Comparison of ENCODE assay signal across 23 cellular contexts in genomic region chrX:118251251-118251650, GRCh38.
DNase-seq lines count a peak whose midpoint lies in the region; ATAC-seq, FAIRE-seq and TF ChIP-seq lines count a peak whose summit lies in the region.
"Had no signal": no experiment of that assay in that cellular context is flagged by ENCODE, and none has a peak within 500 bp of the region (broad histone marks: within the 10 kb centered on the region; RNA-seq: fewer than 3 reads in every experiment).

No MANE protein-coding gene starts in this region.

- H3K9me3 Mint-ChIP-seq in Calu3 (ENCODE audit: low read depth, unreplicated experiment): no peaks in the 10 kb centered on the region
- H3K9me3 Mint-ChIP-seq: activated naive CD4-positive, alpha-beta T cell treated with anti-CD3 and anti-CD28 coated beads, Interleukin-2, amount 50 U/mL, for 72 hours; activated T-helper 1 cell treated with anti-CD3 and anti-CD28 coated beads, Interleukin-12 subunit alpha, Interleukin-12 subunit beta, Interleukin-2, Interleukin-4 antibody, amounts not matched to agents 30 ng/mL and 10 ng/mL and 1 ng/mL, durations not matched to agents 14 hours and 24 hours and 36 hours; brain; dendritic cell treated with granulocyte-macrophage colony-stimulating factor and Interleukin-4, amounts not matched to agents 40 ng/mL and 50 ng/mL, for 4 days; neural progenitor cell; T-cell had no signal

- H3K36me3 Mint-ChIP-seq in Calu3 (ENCODE audit: insufficient read depth, unreplicated experiment): no peaks in the 10 kb centered on the region
- H3K36me3 Mint-ChIP-seq: activated naive CD4-positive, alpha-beta T cell treated with anti-CD3 and anti-CD28 coated beads, Interleukin-2, amount 50 U/mL, for 72 hours; brain; neural progenitor cell; T-cell had no signal

- no peaks in the 10 kb centered on the region for H3K27me3 Mint-ChIP-seq in Calu3 (ENCODE audit: unreplicated experiment)
- H3K27me3 Mint-ChIP-seq: dendritic cell treated with granulocyte-macrophage colony-stimulating factor and Interleukin-4, amounts not matched to agents 40 ng/mL and 50 ng/mL, for 4 days had no signal

- TF ChIP-seq EP300 in SK-N-SH (IDR thresholded peaks at IDR 0.05; ENCODE audit: borderline replicate concordance in 1 of 2, low read depth in 1 of 2, low read length in 1 of 2): no peak

- no peaks in the 10 kb centered on the region for H4K20me1 ChIP-seq in SK-N-SH (ENCODE audit: insufficient read depth)
- H4K20me1 ChIP-seq in mammary epithelial cell (ENCODE audit: insufficient read depth, low read length): no peaks in the 10 kb centered on the region
- H4K20me1 ChIP-seq in hepatocyte (ENCODE audit: insufficient read depth, poor library complexity, severe bottlenecking): no peaks in the 10 kb centered on the region

- ATAC-seq in SK-N-SH treated with all-trans-retinoic acid at 6 μM for 48 hours: no peak
- ATAC-seq: activated naive CD4-positive, alpha-beta T cell treated with anti-CD3 and anti-CD28 coated beads, Interleukin-2, amount 50 U/mL, for 72 hours; left colon; T-cell had no signal

- no peak overlapping the region for H3K4me2 ChIP-seq in SK-N-SH
- no peak overlapping the region for H3K4me2 ChIP-seq in mammary epithelial cell (ENCODE audit: insufficient read depth, low read depth, low read length)
- no peak overlapping the region for H3K4me2 ChIP-seq in hepatocyte
- H3K4me2 ChIP-seq: neural progenitor cell had no signal

- dilution Hi-C loops in mammary epithelial cell (cut with HindIII; ENCODE audit: low sequenced_read_pairs): no loop called here

- H3K79me2 ChIP-seq in SK-N-SH (ENCODE audit: insufficient read depth) (no peaks in the 10 kb centered on the region), mammary epithelial cell (ENCODE audit: insufficient read depth, low read length) (no peaks in the 10 kb centered on the region), hepatocyte (no peaks in the 10 kb centered on the region)

- H3K4me1 ChIP-seq in SK-N-SH (ENCODE audit: control insufficient read depth in 1 of 2, insufficient read depth in 2 of 2, low read depth in 1 of 2, low read length in 1 of 2) (no peaks in the 10 kb centered on the region; a peak in 1 of 4 replicates), mammary epithelial cell (ENCODE audit: insufficient read depth, low read length) (no peaks in the 10 kb centered on the region), hepatocyte (ENCODE audit: insufficient read depth) (no peaks in the 10 kb centered on the region), testis (no peaks in the 10 kb centered on the region)
- H3K4me1 ChIP-seq: neural progenitor cell, psoas muscle, spleen had no signal

- FAIRE-seq in HTR-8/SVneo (lab: Jason Lieb, UNC): no peak
- FAIRE-seq: D721Med had no signal

- H3K9ac ChIP-seq in SK-N-SH (no peak overlapping the region), mammary epithelial cell (ENCODE audit: insufficient read depth, low read length) (no peak overlapping the region)
- H3K9ac ChIP-seq: neural progenitor cell had no signal

- TF ChIP-seq POLR2A in testis (IDR thresholded peaks at IDR 0.05): no peak

- H3K36me3 ChIP-seq in SK-N-SH (replicated peaks in 1 of 2; ENCODE audit: control insufficient read depth in 1 of 2, insufficient read depth in 2 of 2, low read length in 1 of 2): no peaks in the 10 kb centered on the region
- no peaks in the 10 kb centered on the region for H3K36me3 ChIP-seq in mammary epithelial cell (ENCODE audit: insufficient read depth, low read length)
- no peaks in the 10 kb centered on the region for H3K36me3 ChIP-seq in hepatocyte (replicated peaks; ENCODE audit: insufficient read depth, low read depth)
- H3K36me3 ChIP-seq in testis (ENCODE audit: low read depth, missing control alignments): no peaks in the 10 kb centered on the region
- H3K36me3 ChIP-seq: neural progenitor cell, spleen had no signal

- CTCF ChIA-PET in SK-N-SH (lab: Yijun Ruan, JAX): no interaction called here
- CTCF ChIA-PET in mammary epithelial cell (lab: Charles Lee; ENCODE audit: low non-redundant PET): no interaction called here
- CTCF ChIA-PET in Calu3 (lab: Charles Lee): interaction anchor here (1.0 kb wide), 1 partner anchor 8 kb away, joined by 3 read pairs; no protein-coding TSS in a partner anchor

- in situ Hi-C loops in mammary epithelial cell (cut with MboI; ENCODE audit: low sequenced_read_pairs in 2 of 2): loop anchor here in 1 of 2 donors (25.0 kb wide), 1 partner anchor 1764 kb away; no protein-coding TSS in a partner anchor

- whole genome bisulfite sequencing in SK-N-SH (ENCODE audit: low lambda C conversion rate): 43% methylated on average over 3 of the region's 3 CpGs
- WGBS in mammary epithelial cell (ENCODE audit: low coverage, missing lambda C conversion rate): 34% methylated on average over 2 of the region's 3 CpGs
- 61% methylated on average over 3 of the region's 3 CpGs for WGBS in hepatocyte (ENCODE audit: low lambda C conversion rate, missing lambda C conversion rate)
- 45 to 65% methylated on average over 3 of the region's 3 CpGs for WGBS in testis, 2 donors

- H3K4me3 ChIP-seq in SK-N-SH (ENCODE audit: low read depth in 2 of 2, low read length in 1 of 2) (no peak overlapping the region), mammary epithelial cell (replicated peaks in 1 of 3; ENCODE audit: insufficient read depth in 1 of 3, low read depth in 2 of 3, low read length in 3 of 3) (no peak overlapping the region), hepatocyte (no peak overlapping the region), testis (no peak overlapping the region)
- H3K4me3 ChIP-seq: neural progenitor cell, psoas muscle, spleen had no signal

- POLR2A ChIA-PET in SK-N-SH (lab: Yijun Ruan, JAX): no interaction called here

- TF ChIP-seq CTCF in SK-N-SH (IDR thresholded peaks at IDR 0.05) (no peak), mammary epithelial cell (conservative IDR thresholded peaks at IDR 0.05 in 1 of 2, IDR thresholded peaks at IDR 0.05 in 1 of 2; ENCODE audit: extremely low read depth in 1 of 2, insufficient read depth in 1 of 2, low read depth in 1 of 2, low read length in 2 of 2) (no peak), hepatocyte (IDR thresholded peaks at IDR 0.05; ENCODE audit: poor library complexity) (no peak), testis (IDR thresholded peaks at IDR 0.05) (no peak), Calu3 (IDR thresholded peaks at IDR 0.05; ENCODE audit: unreplicated experiment) (no peak)

- DNase-seq in SK-N-SH: no peak
- peak; percentile 35 for DNase-seq in mammary epithelial cell
- DNase-seq in hepatocyte (ENCODE audit: low spot score): no peak
- peak; percentile 14 for DNase-seq in testis
- DNase-seq in HTR-8/SVneo (ENCODE audit: insufficient read length, low spot score): no peak
- DNase-seq in retina: no peak
- DNase-seq in Calu3: no peak
- DNase-seq: C1 segment of cervical spinal cord, left colon, NCI-H146, NCI-H2171, psoas muscle, SHP77, spleen, T-cell had no signal

- H3K9me3 ChIP-seq in SK-N-SH (no peaks in the 10 kb centered on the region), mammary epithelial cell (replicated peaks; ENCODE audit: insufficient read depth, low read length) (no peaks in the 10 kb centered on the region), hepatocyte (ENCODE audit: low read depth) (no peaks in the 10 kb centered on the region), testis (no peaks in the 10 kb centered on the region)
- H3K9me3 ChIP-seq: psoas muscle, spleen had no signal

- H3F3A ChIP-seq in SK-N-SH (replicated peaks; ENCODE audit: insufficient read depth): no peaks in the 10 kb centered on the region

- H2AFZ ChIP-seq in SK-N-SH (ENCODE audit: low read depth) (no peak overlapping the region), mammary epithelial cell (ENCODE audit: low read depth, low read length) (no peak overlapping the region), hepatocyte (no peak overlapping the region)
- H2AFZ ChIP-seq: neural progenitor cell had no signal

- H3K27ac ChIP-seq in SK-N-SH (ENCODE audit: low read depth in 2 of 2, low read length in 1 of 2) (peak overlapping the region; percentile 41 to 53; a peak in 2 of 4 replicates), mammary epithelial cell (ENCODE audit: insufficient read depth, low read depth, low read length) (no peak overlapping the region), hepatocyte (peak overlapping the region; percentile 20), testis (no peak overlapping the region)
- H3K27ac ChIP-seq: 22Rv1, neural progenitor cell, psoas muscle, spleen had no signal

- H3K4me3 Mint-ChIP-seq in Calu3 (ENCODE audit: low read depth, unreplicated experiment): no peak overlapping the region
- H3K4me3 Mint-ChIP-seq: activated T-helper 1 cell treated with anti-CD3 and anti-CD28 coated beads, Interleukin-12 subunit alpha, Interleukin-12 subunit beta, Interleukin-2, Interleukin-4 antibody, amounts not matched to agents 30 ng/mL and 10 ng/mL and 1 ng/mL, durations not matched to agents 14 hours and 24 hours and 36 hours; brain; dendritic cell treated with granulocyte-macrophage colony-stimulating factor and Interleukin-4, amounts not matched to agents 40 ng/mL and 50 ng/mL, for 4 days; neural progenitor cell; T-cell had no signal

- H3K27me3 ChIP-seq in SK-N-SH (ENCODE audit: insufficient read depth): no peaks in the 10 kb centered on the region
- H3K27me3 ChIP-seq in mammary epithelial cell (ENCODE audit: insufficient read depth, low read length): peaks cover under 1% of the 10 kb centered on the region
- H3K27me3 ChIP-seq in hepatocyte: no peaks in the 10 kb centered on the region
- no peaks in the 10 kb centered on the region for H3K27me3 ChIP-seq in testis
- H3K27me3 ChIP-seq: neural progenitor cell, spleen had no signal

- TF ChIP-seq RAD21 in SK-N-SH (IDR thresholded peaks at IDR 0.05; ENCODE audit: low read length): no peak

- H3K4me1 Mint-ChIP-seq in Calu3 (ENCODE audit: low read depth, unreplicated experiment): no peaks in the 10 kb centered on the region
- H3K4me1 Mint-ChIP-seq: neural progenitor cell, T-cell had no signal

- H3K9me2 ChIP-seq in SK-N-SH (no peaks in the 10 kb centered on the region), hepatocyte (replicated peaks; ENCODE audit: insufficient read depth) (no peaks in the 10 kb centered on the region)

- BruUV-seq in mammary epithelial cell (replicated peaks; lab: Mats Ljungman, UMichigan): no TSS peak
- no TSS peak for BruUV-seq in Calu3 (replicated peaks; lab: Mats Ljungman, UMichigan)

- intact Hi-C loops in mammary epithelial cell (cut with micrococcal nuclease): no loop called here
- intact Hi-C loops in testis (cut with DNase I; ENCODE audit: low total_unique reads): no loop called here
- intact Hi-C loops in Calu3 (cut with micrococcal nuclease; ENCODE audit: unreplicated experiment): no loop called here

- no peak overlapping the region for H3K27ac Mint-ChIP-seq in Calu3 (ENCODE audit: unreplicated experiment)
- H3K27ac Mint-ChIP-seq: activated naive CD4-positive, alpha-beta T cell treated with anti-CD3 and anti-CD28 coated beads, Interleukin-2, amount 50 U/mL, for 72 hours; activated T-helper 1 cell treated with anti-CD3 and anti-CD28 coated beads, Interleukin-12 subunit alpha, Interleukin-12 subunit beta, Interleukin-2, Interleukin-4 antibody, amounts not matched to agents 30 ng/mL and 10 ng/mL and 1 ng/mL, durations not matched to agents 14 hours and 24 hours and 36 hours; dendritic cell treated with granulocyte-macrophage colony-stimulating factor and Interleukin-4, amounts not matched to agents 40 ng/mL and 50 ng/mL, for 4 days; neural progenitor cell; T-cell had no signal

TF ChIP-seq in SK-N-SH, 30 proteins besides CTCF, POLR2A, EP300 and RAD21 (continues in another document):
- TF ChIP-seq GATA2 (CRISPR knock-in tag; IDR thresholded peaks at IDR 0.05): no peak

TF ChIP-seq in SK-N-SH treated with all-trans-retinoic acid at 6 μM for 48 hours, 23 proteins besides CTCF, POLR2A, EP300 and RAD21 (continues in another document):
- no peak for TF ChIP-seq ZFP3 (CRISPR knock-in tag; IDR thresholded peaks at IDR 0.05)

Comparison
In these comparisons a context has a peak if more than half of its experiments do, and no peak if none do; other contexts are left out.
1. DNase-seq: peak in mammary epithelial cell (single experiment) and testis (single experiment); none in SK-N-SH (single experiment), hepatocyte (single experiment), HTR-8/SVneo (single experiment), retina (single experiment) and Calu3 (single experiment).
2. H3K27ac ChIP-seq: peak in SK-N-SH (2 of 2) and hepatocyte (single experiment); none in mammary epithelial cell (single experiment) and testis (0 of 2).